Comparison of ENCODE assay signal across 8 cellular contexts in genomic region chr14:80213602-80214001, GRCh38. TPM values are rescaled to one million over a fixed set of nuclear protein-coding genes. Genes with fewer than 3 reads are reported as not detected.
A peak's percentile ranks its signal among the peaks of the same experiment; 100 is the strongest.
DNase-seq lines count a peak whose midpoint lies in the region; ATAC-seq and TF ChIP-seq lines count a peak whose summit lies in the region.

No MANE protein-coding gene starts in this region.

- H3K4me2 ChIP-seq in PC-9, result no peak overlapping the region

- no peaks in the 10 kb centered on the region for H3K36me3 ChIP-seq in PC-9 (ENCODE audit: low read depth)

- H3F3A ChIP-seq in PC-9 (ENCODE audit: insufficient read depth, low read depth), result peaks cover 3% of the 10 kb centered on the region; the same call in 1 of the 2 replicates

- H3K4me1 Mint-ChIP-seq in stimulated activated naive CD8-positive, alpha-beta T cell treated with anti-CD3 and anti-CD28 coated beads, Interleukin-15, amount 100 ng/mL, for 72 hours, result no peaks in the 10 kb centered on the region

- TF ChIP-seq CTCF in AG04449 (IDR thresholded peaks at IDR 0.05; ENCODE audit: insufficient read depth, low read length, missing control alignments) (peak; percentile 51), GM12872 (IDR thresholded peaks at IDR 0.05; ENCODE audit: insufficient read depth, low read depth, low read length) (peak; percentile 63), PC-9 (conservative IDR thresholded peaks at IDR 0.05) (peak; percentile 52)

- POLR2A ChIA-PET in AG04449 (lab: Yijun Ruan, JAX) (interaction anchor here (0.5 kb wide), 1 partner anchor 1303 kb away, joined by 3 read pairs; no protein-coding TSS in a partner anchor), PC-9 (lab: Charles Lee; ENCODE audit: unreplicated experiment) (interaction anchor here (0.7 kb wide), 1 partner anchor 649 kb away, joined by 4 read pairs; no protein-coding TSS in a partner anchor)

- BruUV-seq in PC-9 (replicated peaks; lab: Mats Ljungman, UMichigan), result no TSS peak

- CTCF ChIA-PET in AG04449 (lab: Yijun Ruan, JAX), result interaction anchor here (0.6 to 2.7 kb wide), 22 partner anchors 9 to 649 kb away, joined by 3 to 12 read pairs (median 4); no protein-coding TSS in a partner anchor
- CTCF ChIA-PET in PC-9 (lab: Charles Lee), result interaction anchor here (0.6 to 0.7 kb wide), 2 partner anchors 649 to 651 kb away, joined by 3 read pairs; no protein-coding TSS in a partner anchor

- no peak overlapping the region for H3K4me3 Mint-ChIP-seq in stimulated activated naive CD8-positive, alpha-beta T cell treated with anti-CD3 and anti-CD28 coated beads, Interleukin-15, amount 100 ng/mL, for 72 hours

- H3K9me3 ChIP-seq in PC-9 (ENCODE audit: insufficient read depth, low read depth), result no peaks in the 10 kb centered on the region; the same call in 1 of the 2 replicates

- ATAC-seq in HG03135 (IDR thresholded peaks at IDR 0.05; ENCODE audit: unreplicated experiment), result peak; percentile 50
- peak; percentile 68 for ATAC-seq in stimulated activated naive CD8-positive, alpha-beta T cell treated with anti-CD3 and anti-CD28 coated beads, Interleukin-15, amount 100 ng/mL, for 72 hours

- 0 out of 2 replicates have a peak overlapping the region, but pooled peaks have one; percentile 8 for H2AFZ ChIP-seq in PC-9

- H3K27me3 Mint-ChIP-seq in stimulated activated naive CD8-positive, alpha-beta T cell treated with anti-CD3 and anti-CD28 coated beads, Interleukin-15, amount 100 ng/mL, for 72 hours, result peaks cover 8% of the 10 kb centered on the region

- no peaks in the 10 kb centered on the region for H3K79me2 ChIP-seq in PC-9 (ENCODE audit: low read depth)

- no peaks in the 10 kb centered on the region for H4K20me1 ChIP-seq in PC-9 (ENCODE audit: insufficient read depth)

- no peak overlapping the region for H3K27ac Mint-ChIP-seq in stimulated activated naive CD8-positive, alpha-beta T cell treated with anti-CD3 and anti-CD28 coated beads, Interleukin-15, amount 100 ng/mL, for 72 hours

- intact Hi-C loops in PC-9 (cut with micrococcal nuclease; ENCODE audit: unreplicated experiment), result loop anchor here (1.0 to 10.0 kb wide), 8 partner anchors 156 to 636 kb away; no protein-coding TSS in a partner anchor

- H3K4me1 ChIP-seq in PC-9 (replicated peaks; ENCODE audit: insufficient read depth), result no peaks in the 10 kb centered on the region

- no peaks in the 10 kb centered on the region for H3K9me3 Mint-ChIP-seq in stimulated activated naive CD8-positive, alpha-beta T cell treated with anti-CD3 and anti-CD28 coated beads, Interleukin-15, amount 100 ng/mL, for 72 hours

- 0 out of 2 replicates have a peak, but pooled peaks cover 4% of the 10 kb centered on the region for H3K9me2 ChIP-seq in PC-9 (ENCODE audit: insufficient read depth)

- H3K4me3 ChIP-seq in AG04449 (ENCODE audit: low read depth, low read length) (no peak overlapping the region), PC-9 (no peak overlapping the region)

- DNase-seq in AG04449 (ENCODE audit: low read depth, low spot score) (no peak), PC-9 (peak in 1 of 2 experiments; percentile 26), fibroblast of peridontal ligament (ENCODE audit: extremely low read depth) (peak; percentile 76), GF-D8 (lab: John Stamatoyannopoulos, UW) (no peak), T-helper 9 cell (no peak)
- peak; percentile 11 to 13 for DNase-seq in stimulated activated naive CD8-positive, alpha-beta T cell treated with anti-CD3 and anti-CD28 coated beads, Interleukin-15, amount 100 ng/mL, for 72 hours

- no peaks in the 10 kb centered on the region for H3K27me3 ChIP-seq in PC-9 (ENCODE audit: insufficient read depth, low read depth)

- no peak overlapping the region for H3K27ac ChIP-seq in PC-9

RNA-seq across cellular contexts. Expression of gene DIO2, which starts 2.3 kb away (rescaled TPM):
- total RNA-seq in PC-9 (2021), result 35.0 and 48.2 TPM in 2 replicates

Comparison
In these comparisons a context has a peak if more than half of its experiments do, and no peak if none do; other contexts are left out.
1. DNase-seq: peak in fibroblast of peridontal ligament (single experiment) and stimulated activated naive CD8-positive, alpha-beta T cell treated with anti-CD3 and anti-CD28 coated beads, Interleukin-15, amount 100 ng/mL, for 72 hours (2 of 2); none in AG04449 (single experiment), GF-D8 (single experiment) and T-helper 9 cell (single experiment).
2. Peak in every context shown above with its lines, with median percentiles within 50 percentile points of each other: CTCF ChIP-seq.